In genomic region chr15:56719021-56719612, GRCh38 we compare ENCODE assay signal across 19 cellular contexts. TPM values are rescaled to one million over a fixed set of nuclear protein-coding genes. Genes with fewer than 3 reads are reported as not detected.
DNase-seq lines count a peak whose midpoint lies in the region; ATAC-seq and TF ChIP-seq lines count a peak whose summit lies in the region.
"Had no signal": no experiment of that assay in that cellular context is flagged by ENCODE, and none has a peak within 500 bp of the region (broad histone marks: within the 10 kb centered on the region; RNA-seq: fewer than 3 reads in every experiment).

No MANE protein-coding gene starts in this region.

- POLR2A ChIA-PET in HCT116 (lab: Charles Lee), result no interaction called here
- POLR2A ChIA-PET in OCI-LY7 (lab: Charles Lee), result interaction anchor here (0.6 to 1.0 kb wide), 2 partner anchors 11 to 476 kb away, joined by 3 to 4 read pairs; no protein-coding TSS in a partner anchor
- POLR2A ChIA-PET in naive thymus-derived CD8-positive, alpha-beta T cell (lab: Charles Lee), result no interaction called here

- H3K4me2 ChIP-seq in DOHH2 (ENCODE audit: low read length) (peak overlapping the region; percentile 76), HCT116 (ENCODE audit: low read length) (peak overlapping the region; percentile 10; the same call in 1 of the 2 replicates), OCI-LY7 (ENCODE audit: low read length) (peak overlapping the region; percentile 22)
- H3K4me2 ChIP-seq: smooth muscle cell had no signal

- no peaks in the 10 kb centered on the region for H3K9me2 ChIP-seq in DOHH2 (replicated peaks; ENCODE audit: control insufficient read depth, low read length)
- H3K9me2 ChIP-seq in HCT116 (ENCODE audit: insufficient read depth), result no peaks in the 10 kb centered on the region
- no peaks in the 10 kb centered on the region for H3K9me2 ChIP-seq in OCI-LY7 (ENCODE audit: insufficient read depth, low read length)

- no peak overlapping the region for H2AFZ ChIP-seq in HCT116 (ENCODE audit: low read depth, low read length, poor library complexity, severe bottlenecking)
- H2AFZ ChIP-seq in OCI-LY7 (ENCODE audit: low read length), result peak overlapping the region; percentile 6; the same call in 1 of the 2 replicates

- TF ChIP-seq POLR2A in HCT116 (IDR thresholded peaks at IDR 0.05; ENCODE audit: borderline replicate concordance, extremely low read depth, insufficient read depth, insufficient read length) (no peak), adrenal gland (IDR thresholded peaks at IDR 0.05) (no peak)

- no peaks in the 10 kb centered on the region for H3K9me3 ChIP-seq in DOHH2 (ENCODE audit: control insufficient read depth, insufficient read depth, low read length)
- no peaks in the 10 kb centered on the region for H3K9me3 ChIP-seq in HCT116 (ENCODE audit: control insufficient read depth in 1 of 2, insufficient read depth in 1 of 2, low read depth in 1 of 2, low read length in 2 of 2)
- H3K9me3 ChIP-seq in OCI-LY7 (ENCODE audit: low read length), result no peaks in the 10 kb centered on the region
- H3K9me3 ChIP-seq in adrenal gland (replicated peaks in 1 of 3), result no peaks in the 10 kb centered on the region
- H3K9me3 ChIP-seq: SJSA1, stomach had no signal

- H3K27ac ChIP-seq in DOHH2 (ENCODE audit: low read depth, low read length), result peak overlapping the region; percentile 78
- H3K27ac ChIP-seq in HCT116 (ENCODE audit: low read depth, low read length), result no peak overlapping the region
- H3K27ac ChIP-seq in OCI-LY7 (ENCODE audit: low read depth, low read length, poor library complexity, severe bottlenecking), result no peak overlapping the region
- H3K27ac ChIP-seq in foreskin keratinocyte, result no peak overlapping the region
- H3K27ac ChIP-seq in adrenal gland, result no peak overlapping the region
- H3K27ac ChIP-seq: coronary artery, SJSA1, stomach had no signal

- no peak overlapping the region for H3K9ac ChIP-seq in HCT116 (ENCODE audit: low read length)

- no peak for TF ChIP-seq RAD21 in HCT116 (IDR thresholded peaks at IDR 0.05; ENCODE audit: low read depth)

- RAD21 ChIA-PET in HCT116 (lab: Charles Lee; ENCODE audit: low non-redundant PET in 1 of 2, low total read pairs in 2 of 2, uncharacterized antibody in 2 of 2, unreplicated experiment in 2 of 2), result no interaction called here

- H3K36me3 ChIP-seq in DOHH2 (ENCODE audit: control insufficient read depth, low read length) (peaks cover 28% of the 10 kb centered on the region), HCT116 (ENCODE audit: control insufficient read depth in 1 of 2, insufficient read depth in 2 of 2, low read length in 2 of 2) (no peaks in the 10 kb centered on the region), OCI-LY7 (ENCODE audit: insufficient read depth, low read length) (no peaks in the 10 kb centered on the region; the same call in 1 of the 2 replicates), adrenal gland (replicated peaks in 1 of 2) (no peaks in the 10 kb centered on the region)
- H3K36me3 ChIP-seq: stomach had no signal

- DNase-seq in HCT116 (ENCODE audit: low read depth, low spot score) (no peak), OCI-LY7 (ENCODE audit: low spot score) (peak; percentile 22), foreskin melanocyte (no peak), foreskin keratinocyte (no peak), adrenal gland (no peak)
- DNase-seq in naive thymus-derived CD8-positive, alpha-beta T cell, result no peak
- DNase-seq: activated CD4-positive, alpha-beta T cell treated with anti-CD3 and anti-CD28 coated beads, Interleukin-2, amount 50 U/mL, for 1 hour; activated effector memory CD4-positive, alpha-beta T cell treated with Interleukin-2 at 50 U/mL for 16 hours; KG1; NCI-H1092 treated with DMSO at 0.1 percent for 48 hours; NCI-H2029; NCI-H510A treated with DMSO at 0.1 percent for 48 hours; stimulated activated CD4-positive, alpha-beta T cell treated with anti-CD3 and anti-CD28 coated beads, Interleukin-2, amount 100 ng/mL, for 48 hours; stomach; T-helper 17 cell had no signal

- H3K9me3 Mint-ChIP-seq in naive thymus-derived CD8-positive, alpha-beta T cell, result peaks cover 0 to 6% (median 0%) of the 10 kb centered on the region in 9 donors

- TF ChIP-seq CTCF in DOHH2 (IDR thresholded peaks at IDR 0.05; ENCODE audit: low read depth, low read length, poor library complexity, severe bottlenecking), result no peak
- no peak for TF ChIP-seq CTCF in HCT116 (IDR thresholded peaks at IDR 0.05 in 2 of 3, conservative IDR thresholded peaks at IDR 0.05 in 1 of 3; ENCODE audit: borderline replicate concordance in 1 of 3, insufficient read depth in 1 of 3, low read depth in 2 of 3, low read length in 2 of 3)
- TF ChIP-seq CTCF in OCI-LY7 (conservative IDR thresholded peaks at IDR 0.05; ENCODE audit: low read length), result no peak
- TF ChIP-seq CTCF in foreskin keratinocyte (conservative IDR thresholded peaks at IDR 0.05), result no peak
- no peak for TF ChIP-seq CTCF in adrenal gland (IDR thresholded peaks at IDR 0.05)

- no peak for ATAC-seq in HCT116
- ATAC-seq in naive thymus-derived CD8-positive, alpha-beta T cell, result no peak
- ATAC-seq in foreskin keratinocyte, result no peak
- ATAC-seq: T-helper 17 cell had no signal

- peaks cover 83% of the 10 kb centered on the region for H3K4me1 ChIP-seq in DOHH2 (ENCODE audit: control insufficient read depth, low read length)
- H3K4me1 ChIP-seq in HCT116 (ENCODE audit: control insufficient read depth in 1 of 2, insufficient read depth in 2 of 2, low read length in 2 of 2), result peaks cover 7 to 15% of the 10 kb centered on the region in 2 experiments
- H3K4me1 ChIP-seq in OCI-LY7 (ENCODE audit: insufficient read depth, low read length, poor library complexity, severe bottlenecking), result peaks cover 31% of the 10 kb centered on the region
- H3K4me1 ChIP-seq in foreskin keratinocyte, result no peaks in the 10 kb centered on the region
- peaks cover 0 to 16% of the 10 kb centered on the region in 2 donors for H3K4me1 ChIP-seq in adrenal gland (replicated peaks in 1 of 2)
- H3K4me1 ChIP-seq: SJSA1 had no signal

- H3K27me3 ChIP-seq in DOHH2 (ENCODE audit: control insufficient read depth, low read length), result no peaks in the 10 kb centered on the region
- no peaks in the 10 kb centered on the region for H3K27me3 ChIP-seq in HCT116 (ENCODE audit: insufficient read depth, low read length)
- H3K27me3 ChIP-seq in foreskin keratinocyte, result no peaks in the 10 kb centered on the region
- no peaks in the 10 kb centered on the region for H3K27me3 ChIP-seq in adrenal gland
- H3K27me3 ChIP-seq: SJSA1, stomach had no signal

- H4K20me1 ChIP-seq in DOHH2 (ENCODE audit: control insufficient read depth, insufficient read depth, low read depth, low read length), result no peaks in the 10 kb centered on the region
- H4K20me1 ChIP-seq in HCT116 (ENCODE audit: insufficient read depth), result no peaks in the 10 kb centered on the region
- no peaks in the 10 kb centered on the region for H4K20me1 ChIP-seq in OCI-LY7 (ENCODE audit: insufficient read depth, low read length)

- peak overlapping the region in 8 of 10 donors; percentile 6 to 65 (median 38) for H3K4me3 Mint-ChIP-seq in naive thymus-derived CD8-positive, alpha-beta T cell
- H3K4me3 Mint-ChIP-seq: T-helper 17 cell had no signal

- H3K4me3 ChIP-seq in DOHH2 (ENCODE audit: low read length), result peak overlapping the region; percentile 63
- H3K4me3 ChIP-seq in HCT116 (replicated peaks in 1 of 2; ENCODE audit: low read depth in 1 of 2, low read length in 2 of 2), result no peak overlapping the region
- no peak overlapping the region for H3K4me3 ChIP-seq in OCI-LY7 (ENCODE audit: low read depth, low read length, poor library complexity, severe bottlenecking)
- no peak overlapping the region for H3K4me3 ChIP-seq in adrenal gland
- H3K4me3 ChIP-seq: coronary artery, SJSA1, smooth muscle cell, stomach had no signal

- peaks cover 7 to 14% (median 13%) of the 10 kb centered on the region in 3 donors for H3K36me3 Mint-ChIP-seq in naive thymus-derived CD8-positive, alpha-beta T cell

- no peaks in the 10 kb centered on the region for H3K27me3 Mint-ChIP-seq in naive thymus-derived CD8-positive, alpha-beta T cell
- H3K27me3 Mint-ChIP-seq: T-helper 17 cell had no signal

- intact Hi-C loops in HCT116 (cut with micrococcal nuclease) (no loop called here), OCI-LY7 (cut with micrococcal nuclease; ENCODE audit: unreplicated experiment) (no loop called here), adrenal gland (cut with DNase I) (no loop called here)

- BruUV-seq in HCT116 (replicated peaks; lab: Mats Ljungman, UMichigan) (no TSS peak), OCI-LY7 (replicated peaks; lab: Mats Ljungman, UMichigan) (no TSS peak)

- peak overlapping the region in 3 of 10 donors; percentile 43 to 54 (median 43) for H3K27ac Mint-ChIP-seq in naive thymus-derived CD8-positive, alpha-beta T cell
- H3K27ac Mint-ChIP-seq: T-helper 17 cell had no signal

- WGBS in adrenal gland, 4 donors, result 89 to 95% (median 93%) methylated on average over 4 of the region's 4 CpGs

- H3F3A ChIP-seq in DOHH2 (ENCODE audit: control insufficient read depth, insufficient read depth), result peaks cover 23% of the 10 kb centered on the region

- peaks cover 83% of the 10 kb centered on the region for H3K79me2 ChIP-seq in DOHH2 (ENCODE audit: control insufficient read depth, low read length)
- peaks cover 28% of the 10 kb centered on the region for H3K79me2 ChIP-seq in HCT116 (ENCODE audit: insufficient read depth, low read length)
- peaks cover 16% of the 10 kb centered on the region; the same call in 1 of the 2 replicates for H3K79me2 ChIP-seq in OCI-LY7 (ENCODE audit: insufficient read depth, low read depth, low read length)

- H3K4me1 Mint-ChIP-seq in naive thymus-derived CD8-positive, alpha-beta T cell, result peaks cover 36 to 69% (median 61%) of the 10 kb centered on the region in 4 donors

- CTCF ChIA-PET in HCT116 (lab: Charles Lee) (no interaction called here), OCI-LY7 (lab: Charles Lee; ENCODE audit: unreplicated experiment) (no interaction called here)

TF ChIP-seq in HCT116, 20 proteins besides CTCF, POLR2A, EP300 and RAD21 (continues in another document):
- TF ChIP-seq POLR2AphosphoS5 (IDR thresholded peaks at IDR 0.05; ENCODE audit: low read depth, low read length), result no peak
- TF ChIP-seq CBX3 (IDR thresholded peaks at IDR 0.05; ENCODE audit: low read depth), result no peak
- no peak for TF ChIP-seq SP1 (IDR thresholded peaks at IDR 0.05; ENCODE audit: low read depth)

RNA-seq across cellular contexts. Expression of gene ZNF280D, which starts 14.2 kb away (rescaled TPM):
- total RNA-seq in HCT116 (2021; ENCODE audit: unreplicated experiment) (25.3 TPM), OCI-LY7 (2022) (23.4 and 26.8 TPM in 2 replicates), foreskin keratinocyte (10.0 and 11.6 TPM in 2 replicates), adrenal gland (10 to 100 TPM; 16.9 to 67.5 (median 49.8) TPM)
- polyA plus RNA-seq in HCT116 (2012), result 5.3 and 6.7 TPM in 2 replicates
- 7.1 and 10.7 TPM in 2 replicates for total RNA-seq in OCI-LY7 (2014; rRNA removed; shearing (Covaris generic))
- 10 to 100 TPM; 46.6 to 51.1 TPM for total RNA-seq in naive thymus-derived CD8-positive, alpha-beta T cell
- polyA plus RNA-seq in naive thymus-derived CD8-positive, alpha-beta T cell, result 10 to 100 TPM; 10.6 to 14.4 (median 11.0) TPM
- polyA plus RNA-seq in foreskin keratinocyte (4.3 and 4.6 TPM in 2 replicates), adrenal gland (10 to 100 TPM; 21.6 to 43.0 (median 27.3) TPM)

Comparison
In these comparisons a context has a peak if more than half of its experiments do, and no peak if none do; other contexts are left out.
1. H3K4me2 ChIP-seq: peak in every context shown above with its lines; median percentile 76 in DOHH2; 22 in OCI-LY7; 10 in HCT116.